Comparison of ENCODE assay signal across 11 cellular contexts in genomic region chr10:93103953-93104352, GRCh38. TPM values are rescaled to one million over a fixed set of nuclear protein-coding genes. Genes with fewer than 3 reads are reported as not detected.
"Had no signal": no experiment of that assay in that cellular context is flagged by ENCODE, and none has a peak within 500 bp of the region (broad histone marks: within the 10 kb centered on the region; RNA-seq: fewer than 3 reads in every experiment).

No MANE protein-coding gene starts in this region.

- H3K36me3 ChIP-seq: HAP-1 had no signal

- DNase-seq: GM23248, H7, HFFc6, Kasumi-1, KG1 had no signal

- H3K4me3 ChIP-seq: GM23248, HAP-1 had no signal

- H3K4me1 ChIP-seq: HAP-1 had no signal

- FAIRE-seq: H1, HepG2 had no signal

- H3K27ac ChIP-seq: GM23248, HL-60 had no signal

- H2AFZ ChIP-seq: GM23248 had no signal

- H3K9ac ChIP-seq: GM23248 had no signal

- ATAC-seq: HepG2 had no signal

RNA-seq across cellular contexts. Expression of gene CYP26A1, which starts 30.3 kb away (rescaled TPM):
- total RNA-seq: GM23248, HepG2, HFFc6, HT1080 had no signal
- polyA plus RNA-seq: GM23248, IgD-negative memory B cell had no signal

RNA-seq across cellular contexts. Expression of gene CYP26C1, which starts 43.4 kb away (rescaled TPM):
- total RNA-seq: GM23248, HT1080 had no signal
- polyA plus RNA-seq: GM23248, HepG2, IgD-negative memory B cell had no signal
